In the genomic region with DNA sequence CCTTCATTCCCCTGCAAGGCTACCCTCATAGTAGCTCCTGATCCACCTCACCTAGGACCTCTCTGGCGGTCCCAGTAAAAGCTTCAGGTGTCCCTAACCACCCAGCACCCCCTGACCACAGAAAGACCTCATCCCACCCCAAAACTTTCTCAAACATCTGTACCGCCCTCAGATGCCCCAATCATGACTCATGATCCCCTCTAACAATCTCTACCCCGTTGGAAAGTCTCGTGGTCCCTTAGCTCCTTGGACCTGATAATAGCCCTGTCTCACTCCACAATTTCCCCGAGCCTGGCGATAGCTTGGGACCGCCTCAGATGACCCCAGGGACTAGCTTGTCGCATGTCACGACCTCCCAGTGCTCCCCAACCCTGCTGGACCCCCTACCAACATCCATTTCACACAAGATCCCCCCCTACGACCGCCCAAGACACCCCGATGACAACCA, we compare ENCODE assay signal across 1 cellular context.
TF ChIP-seq lines count a peak whose summit lies in the region.

No MANE protein-coding gene starts in this region.

TF ChIP-seq in HCT116, 20 proteins besides CTCF, POLR2A, EP300 and RAD21 (continued from another document):
- no peak for TF ChIP-seq ZFX (IDR thresholded peaks at IDR 0.05)
- TF ChIP-seq, protein P1, sequence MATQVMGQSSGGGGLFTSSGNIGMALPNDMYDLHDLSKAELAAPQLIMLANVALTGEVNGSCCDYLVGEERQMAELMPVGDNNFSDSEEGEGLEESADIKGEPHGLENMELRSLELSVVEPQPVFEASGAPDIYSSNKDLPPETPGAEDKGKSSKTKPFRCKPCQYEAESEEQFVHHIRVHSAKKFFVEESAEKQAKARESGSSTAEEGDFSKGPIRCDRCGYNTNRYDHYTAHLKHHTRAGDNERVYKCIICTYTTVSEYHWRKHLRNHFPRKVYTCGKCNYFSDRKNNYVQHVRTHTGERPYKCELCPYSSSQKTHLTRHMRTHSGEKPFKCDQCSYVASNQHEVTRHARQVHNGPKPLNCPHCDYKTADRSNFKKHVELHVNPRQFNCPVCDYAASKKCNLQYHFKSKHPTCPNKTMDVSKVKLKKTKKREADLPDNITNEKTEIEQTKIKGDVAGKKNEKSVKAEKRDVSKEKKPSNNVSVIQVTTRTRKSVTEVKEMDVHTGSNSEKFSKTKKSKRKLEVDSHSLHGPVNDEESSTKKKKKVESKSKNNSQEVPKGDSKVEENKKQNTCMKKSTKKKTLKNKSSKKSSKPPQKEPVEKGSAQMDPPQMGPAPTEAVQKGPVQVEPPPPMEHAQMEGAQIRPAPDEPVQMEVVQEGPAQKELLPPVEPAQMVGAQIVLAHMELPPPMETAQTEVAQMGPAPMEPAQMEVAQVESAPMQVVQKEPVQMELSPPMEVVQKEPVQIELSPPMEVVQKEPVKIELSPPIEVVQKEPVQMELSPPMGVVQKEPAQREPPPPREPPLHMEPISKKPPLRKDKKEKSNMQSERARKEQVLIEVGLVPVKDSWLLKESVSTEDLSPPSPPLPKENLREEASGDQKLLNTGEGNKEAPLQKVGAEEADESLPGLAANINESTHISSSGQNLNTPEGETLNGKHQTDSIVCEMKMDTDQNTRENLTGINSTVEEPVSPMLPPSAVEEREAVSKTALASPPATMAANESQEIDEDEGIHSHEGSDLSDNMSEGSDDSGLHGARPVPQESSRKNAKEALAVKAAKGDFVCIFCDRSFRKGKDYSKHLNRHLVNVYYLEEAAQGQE (IDR thresholded peaks at IDR 0.05; ENCODE audit: low read depth): no peak
- no peak for TF ChIP-seq EZH2phosphoT487 (IDR thresholded peaks at IDR 0.05; ENCODE audit: borderline replicate concordance)
- TF ChIP-seq TCF7L2 (IDR thresholded peaks at IDR 0.05; ENCODE audit: borderline replicate concordance, extremely low read depth, insufficient read depth, insufficient read length): no peak
- no peak for TF ChIP-seq ELF1 (IDR thresholded peaks at IDR 0.05; ENCODE audit: borderline replicate concordance, low read depth)
- TF ChIP-seq, protein P2, sequence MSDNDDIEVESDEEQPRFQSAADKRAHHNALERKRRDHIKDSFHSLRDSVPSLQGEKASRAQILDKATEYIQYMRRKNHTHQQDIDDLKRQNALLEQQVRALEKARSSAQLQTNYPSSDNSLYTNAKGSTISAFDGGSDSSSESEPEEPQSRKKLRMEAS (IDR thresholded peaks at IDR 0.05): no peak
- TF ChIP-seq ZNF274 (IDR thresholded peaks at IDR 0.05; ENCODE audit: low read depth, low read length): no peak
